ENCODE assay signal across 8 cellular contexts in genomic region chr6:157380779-157381561, GRCh38. TPM values are rescaled to one million over a fixed set of nuclear protein-coding genes. Genes with fewer than 3 reads are reported as not detected.
DNase-seq lines count a peak whose midpoint lies in the region; ATAC-seq and TF ChIP-seq lines count a peak whose summit lies in the region.

TSS of gene ZDHHC14 (plus strand) at chr6:157381190.

- peak within 1 kb of the TSS; percentile 95 for H3K27ac ChIP-seq in left ventricle myocardium inferior (replicated peaks)
- peak within 1 kb of the TSS; percentile 94 for H3K27ac ChIP-seq in psoas muscle
- peak within 1 kb of the TSS; percentile 96 for H3K27ac ChIP-seq in urinary bladder (ENCODE audit: low read depth)

- H3K36me3 ChIP-seq in left ventricle myocardium inferior = no peaks in the 10 kb centered on the region
- H3K36me3 ChIP-seq in psoas muscle (ENCODE audit: insufficient read depth in 1 of 2, low read depth in 1 of 2) = no peaks in the 10 kb centered on the region
- no peaks in the 10 kb centered on the region for H3K36me3 ChIP-seq in urinary bladder (ENCODE audit: insufficient read depth)

- H3K9me3 Mint-ChIP-seq in T-helper 1 cell treated with Interleukin-12 subunit alpha and Interleukin-12 subunit beta and Interleukin-4 antibody, amounts not matched to agents 30 μg/mL and 1 μg/mL, for 36 hours = no peaks in the 10 kb centered on the region

- no peaks in the 10 kb centered on the region for H3K9me3 ChIP-seq in left ventricle myocardium inferior (replicated peaks)
- no peaks in the 10 kb centered on the region for H3K9me3 ChIP-seq in psoas muscle

- peaks cover 13% of the 10 kb centered on the region for H3K36me3 Mint-ChIP-seq in T-helper 1 cell treated with Interleukin-12 subunit alpha and Interleukin-12 subunit beta and Interleukin-4 antibody, amounts not matched to agents 30 μg/mL and 1 μg/mL, for 36 hours (ENCODE audit: low read depth)

- DNase-seq in NCI-H1092 (lab: John Stamatoyannopoulos, UW) (peak; percentile 69), amygdala (lab: John Stamatoyannopoulos, UW) (peak in 54 of 56 donors; percentile 41 to 95 (median 86)), left ventricle myocardium inferior (peak; percentile 93), psoas muscle (peak; percentile 92 to 94)

- H3K27me3 Mint-ChIP-seq in T-helper 1 cell treated with Interleukin-12 subunit alpha and Interleukin-12 subunit beta and Interleukin-4 antibody, amounts not matched to agents 30 μg/mL and 1 μg/mL, for 36 hours (ENCODE audit: low read depth) = peaks cover 17% of the 10 kb centered on the region

- peak; percentile 82 for ATAC-seq in HG02610 (IDR thresholded peaks at IDR 0.05; ENCODE audit: unreplicated experiment)
- ATAC-seq in psoas muscle = peak; percentile 86 to 90 (median 88)

- H3K4me3 Mint-ChIP-seq in T-helper 1 cell treated with Interleukin-12 subunit alpha and Interleukin-12 subunit beta and Interleukin-4 antibody, amounts not matched to agents 30 μg/mL and 1 μg/mL, for 36 hours = peak within 1 kb of the TSS; percentile 87

- H3K4me3 ChIP-seq in GM12875 (ENCODE audit: low read depth, low read length) (peak within 1 kb of the TSS; percentile 74), left ventricle myocardium inferior (peak within 1 kb of the TSS; percentile 99), psoas muscle (peak within 1 kb of the TSS; percentile 96), urinary bladder (ENCODE audit: low read depth, low read length) (peak within 1 kb of the TSS; percentile 97)

- TF ChIP-seq CTCF in GM12875 (IDR thresholded peaks at IDR 0.05; ENCODE audit: borderline replicate concordance, insufficient read depth, low read depth, low read length) (no peak), left ventricle myocardium inferior (IDR thresholded peaks at IDR 0.05; ENCODE audit: borderline replicate concordance) (no peak), psoas muscle (IDR thresholded peaks at IDR 0.05) (no peak)

- WGBS in psoas muscle, 3 donors = 0 to 1% (median 1%) methylated on average over 57 to 106 of the region's 106 CpGs
- under 1% methylated on average over 106 of the region's 106 CpGs for WGBS in urinary bladder

- H3K27ac Mint-ChIP-seq in T-helper 1 cell treated with Interleukin-12 subunit alpha and Interleukin-12 subunit beta and Interleukin-4 antibody, amounts not matched to agents 30 μg/mL and 1 μg/mL, for 36 hours = peak within 1 kb of the TSS; percentile 65

- H3K27me3 ChIP-seq in left ventricle myocardium inferior (ENCODE audit: low read depth) (no peaks in the 10 kb centered on the region), psoas muscle (ENCODE audit: insufficient read depth in 3 of 3, low read length in 2 of 3) (no peaks in the 10 kb centered on the region)

- intact Hi-C loops in left ventricle myocardium inferior (cut with micrococcal nuclease) = loop anchor here (10.0 kb wide), 1 partner anchor 194 kb away; no protein-coding TSS in a partner anchor
- intact Hi-C loops in psoas muscle (cut with DNase I) = loop anchor here (2.0 to 5.0 kb wide), 4 partner anchors 58 to 286 kb away; partner anchors contain the start of gene TMEM242 (in 2 of the 2)

- H3K4me1 Mint-ChIP-seq in T-helper 1 cell treated with Interleukin-12 subunit alpha and Interleukin-12 subunit beta and Interleukin-4 antibody, amounts not matched to agents 30 μg/mL and 1 μg/mL, for 36 hours (ENCODE audit: low read depth) = peaks cover 33% of the 10 kb centered on the region

- H3K4me1 ChIP-seq in left ventricle myocardium inferior = peaks cover 36% of the 10 kb centered on the region
- H3K4me1 ChIP-seq in psoas muscle = peaks cover 29% of the 10 kb centered on the region
- no peaks in the 10 kb centered on the region for H3K4me1 ChIP-seq in urinary bladder (ENCODE audit: insufficient read depth)

RNA-seq across cellular contexts. Expression of gene ZDHHC14, which starts in this region (rescaled TPM):
- total RNA-seq in left ventricle myocardium inferior (10.0 TPM), psoas muscle (10 to 100 TPM in 1 of 4 donors, 1 to 10 TPM in 3; 4.0 to 14.6 (median 4.7) TPM), urinary bladder (10.2 TPM)
- polyA plus RNA-seq in psoas muscle (1 to 10 TPM; 2.5 to 5.0 (median 4.0) TPM), urinary bladder (9.6 TPM)

Comparison
In these comparisons a context has a peak if more than half of its experiments do, and no peak if none do; other contexts are left out.
1. Peak in every context shown above with its lines: DNase-seq, ATAC-seq, H3K4me3 ChIP-seq and H3K27ac ChIP-seq.